ENCODE assay signal across 8 cellular contexts in the genomic region with DNA sequence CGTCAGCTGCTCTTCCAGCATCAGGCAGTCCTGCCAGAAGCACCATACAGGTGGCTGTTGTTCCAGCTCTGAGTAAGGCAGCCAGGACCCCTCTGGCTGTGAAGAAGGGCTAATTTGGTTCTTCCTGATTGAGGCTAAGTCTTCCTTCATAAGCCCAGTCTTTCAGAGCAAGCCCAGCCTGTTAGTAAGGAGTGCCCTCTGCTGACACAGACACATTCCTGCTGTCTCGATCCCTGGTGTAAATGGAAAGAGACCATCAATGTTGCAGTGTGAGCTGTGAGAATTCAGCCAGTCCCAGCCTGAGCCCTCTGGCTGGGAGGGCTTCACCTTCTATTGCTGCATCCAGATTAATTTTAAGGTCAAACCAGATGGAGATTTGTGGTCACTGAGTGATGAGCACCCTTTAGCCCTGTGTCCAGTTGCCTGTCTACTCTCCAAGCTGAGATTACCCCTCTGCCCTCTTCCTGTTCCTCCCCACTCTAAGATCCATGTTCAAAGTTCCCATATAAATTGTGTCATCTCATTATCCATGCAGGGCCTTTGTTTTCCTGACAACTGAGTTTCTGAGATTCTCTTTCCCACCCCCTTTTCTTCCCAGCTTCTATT. TPM values are rescaled to one million over a fixed set of nuclear protein-coding genes. Genes with fewer than 3 reads are reported as not detected.
DNase-seq lines count a peak whose midpoint lies in the region; ATAC-seq and FAIRE-seq lines count a peak whose summit lies in the region.

No MANE protein-coding gene starts in this region.

- peak; percentile 63 for DNase-seq in ACHN
- DNase-seq in GM23248: peak; percentile 56
- DNase-seq in SK-MEL-5 (ENCODE audit: low read depth, low spot score): peak; percentile 76
- peak; percentile 40 for DNase-seq in glomerular visceral epithelial cell (ENCODE audit: extremely low spot score)
- DNase-seq in small intestine: peak; percentile 48
- no peak for DNase-seq in GM19238 (ENCODE audit: insufficient read length, low spot score)

- H3K4me3 ChIP-seq in GM23248 (no peak overlapping the region), small intestine (ENCODE audit: low read depth in 1 of 2, low read length in 2 of 2) (no peak overlapping the region)

- no peaks in the 10 kb centered on the region for H3K36me3 ChIP-seq in GM23248 (ENCODE audit: low read depth)
- no peaks in the 10 kb centered on the region for H3K36me3 ChIP-seq in small intestine (ENCODE audit: control insufficient read depth in 2 of 2, insufficient read depth in 2 of 2, low read length in 2 of 2)

- peaks cover 26% of the 10 kb centered on the region for H3K27me3 ChIP-seq in GM23248 (replicated peaks; ENCODE audit: insufficient read depth)
- H3K27me3 ChIP-seq in small intestine (ENCODE audit: control insufficient read depth in 2 of 2, insufficient read depth in 2 of 2, low read length in 2 of 2): no peaks in the 10 kb centered on the region

- H3F3A ChIP-seq in GM23248 (ENCODE audit: insufficient read depth): no peaks in the 10 kb centered on the region

- no peaks in the 10 kb centered on the region for H3K9me2 ChIP-seq in GM23248 (ENCODE audit: insufficient read depth)

- H4K20me1 ChIP-seq in GM23248 (ENCODE audit: insufficient read depth): no peaks in the 10 kb centered on the region

- FAIRE-seq in small intestine (lab: Jason Lieb, UNC): no peak

- ATAC-seq in GM18868 (IDR thresholded peaks at IDR 0.05; ENCODE audit: unreplicated experiment) (no peak), GM21447 (IDR thresholded peaks at IDR 0.05; ENCODE audit: unreplicated experiment) (no peak)

- H3K4me1 ChIP-seq in GM23248 (ENCODE audit: insufficient read depth): no peaks in the 10 kb centered on the region
- H3K4me1 ChIP-seq in small intestine (ENCODE audit: control insufficient read depth in 2 of 2, insufficient read depth in 1 of 2, low read depth in 1 of 2, low read length in 1 of 2): peaks cover 0 to 7% of the 10 kb centered on the region in 2 donors

- in situ Hi-C loops in ACHN (cut with HindIII; ENCODE audit: low pct_ligation_motif_present, low pct_unique_long_range_greater_than_20kb, low sequenced_read_pairs) (no loop called here), GM23248 (cut with MboI) (no loop called here), SK-MEL-5 (cut with HindIII; ENCODE audit: low pct_unique_long_range_greater_than_20kb, low sequenced_read_pairs) (no loop called here)

- H3K9me3 ChIP-seq in GM23248 (ENCODE audit: low read depth) (no peaks in the 10 kb centered on the region), small intestine (ENCODE audit: control insufficient read depth, low read depth) (no peaks in the 10 kb centered on the region)

- H3K9ac ChIP-seq in GM23248: no peak overlapping the region

- WGBS in GM23248 (ENCODE audit: low coverage in 1 of 2, low lambda C conversion rate in 2 of 2, missing lambda C conversion rate in 2 of 2), 2 experiments: 0% methylated on average over 2 of the region's 2 CpGs
- 27 to 30% (median 28%) methylated on average over 2 of the region's 2 CpGs for WGBS in small intestine, 3 donors

- no peaks in the 10 kb centered on the region for H3K79me2 ChIP-seq in GM23248 (ENCODE audit: insufficient read depth)

- no peak overlapping the region for H2AFZ ChIP-seq in GM23248

- no peak overlapping the region for H3K27ac ChIP-seq in GM23248
- H3K27ac ChIP-seq in small intestine (ENCODE audit: low read depth in 1 of 2, low read length in 1 of 2): no peak overlapping the region

- no peak overlapping the region for H3K4me2 ChIP-seq in GM23248 (ENCODE audit: unreplicated experiment)

RNA-seq across cellular contexts. Expression of gene KIRREL1, which starts 44.8 kb away (rescaled TPM):
- total RNA-seq in GM23248 (2014; rRNA removed; shearing (Covaris generic)): 108 and 110 TPM in 2 replicates
- polyA plus RNA-seq in GM23248 (2016; fragmentation: Nextera tagmentation; extraction: Ambion mirVana) (33.3 and 33.7 TPM in 2 replicates), small intestine (1 to 10 TPM in 1 of 3 donors, under 1 TPM in 2; 0.22 to 9.3 (median 0.54) TPM)
- total RNA-seq in SK-MEL-5 (2014; rRNA removed; shearing (Covaris generic)): 22.2 and 27.8 TPM in 2 replicates
- polyA plus RNA-seq in SK-MEL-5 (2015; cell fraction: cytosol; rRNA removed): 38.6 and 45.6 TPM in 2 replicates
- 35.7 and 49.7 TPM in 2 replicates for polyA plus RNA-seq in SK-MEL-5 (2015; cell fraction: nucleus; rRNA removed)
